Comparison of ENCODE assay signal across 8 cellular contexts in genomic region chr15:34366271-34367043, GRCh38. TPM values are rescaled to one million over a fixed set of nuclear protein-coding genes. Genes with fewer than 3 reads are reported as not detected.
A peak's percentile ranks its signal among the peaks of the same experiment; 100 is the strongest.
DNase-seq lines count a peak whose midpoint lies in the region; ATAC-seq, FAIRE-seq and TF ChIP-seq lines count a peak whose summit lies in the region.

No MANE protein-coding gene starts in this region.

- TF ChIP-seq CTCF in LNCaP clone FGC (IDR thresholded peaks at IDR 0.05; ENCODE audit: control insufficient read depth, extremely low read depth, insufficient read depth): no peak

- peak overlapping the region; percentile 85 for H3K4me3 ChIP-seq in LNCaP clone FGC (ENCODE audit: low read depth, low read length)

- no peak for TF ChIP-seq POLR2A in GM12891 (IDR thresholded peaks at IDR 0.05; ENCODE audit: low read depth, low read length)

- peak; percentile 86 for FAIRE-seq in GM12891 (lab: Jason Lieb, UNC)

- intact Hi-C loops in left ventricle myocardium superior (cut with micrococcal nuclease) (no loop called here), posterior cingulate gyrus (cut with DNase I) (loop anchor here (1.0 to 5.0 kb wide), 3 partner anchors 23 to 304 kb away; partner anchors contain the start of genes NOP10 and NUTM1)

- DNase-seq in GM12891 (ENCODE audit: insufficient read length, low spot score) (no peak), LNCaP clone FGC (ENCODE audit: low read depth) (no peak), amygdala (lab: John Stamatoyannopoulos, UW) (peak in 40 of 56 donors; percentile 6 to 63 (median 36)), left ventricle myocardium superior (peak; percentile 83), posterior cingulate gyrus (peak in 9 of 10 donors; percentile 23 to 92 (median 55))

- ATAC-seq in SK-N-SH treated with all-trans-retinoic acid at 6 μM for 48 hours (peak; percentile 63), left ventricle myocardium superior (peak; percentile 72), GM18861 (IDR thresholded peaks at IDR 0.05; ENCODE audit: unreplicated experiment) (no peak), GM19324 (IDR thresholded peaks at IDR 0.05; ENCODE audit: low FRiP score, unreplicated experiment) (no peak)

TF ChIP-seq in GM12891, 5 proteins besides CTCF, POLR2A, EP300 and RAD21:
- TF ChIP-seq SPI1 (IDR thresholded peaks at IDR 0.05; ENCODE audit: low read depth, low read length) (peak; percentile 24; the same call in 1 of the 2 replicates), TAF1 (IDR thresholded peaks at IDR 0.05; ENCODE audit: low read depth, low read length) (no peak), POU2F2 (IDR thresholded peaks at IDR 0.05; ENCODE audit: low read depth, low read length) (0 out of 2 replicates have a peak, but pooled peaks have one; percentile 11)

TF ChIP-seq in SK-N-SH treated with all-trans-retinoic acid at 6 μM for 48 hours, 23 proteins besides CTCF, POLR2A, EP300 and RAD21:
- TF ChIP-seq, protein P1, sequence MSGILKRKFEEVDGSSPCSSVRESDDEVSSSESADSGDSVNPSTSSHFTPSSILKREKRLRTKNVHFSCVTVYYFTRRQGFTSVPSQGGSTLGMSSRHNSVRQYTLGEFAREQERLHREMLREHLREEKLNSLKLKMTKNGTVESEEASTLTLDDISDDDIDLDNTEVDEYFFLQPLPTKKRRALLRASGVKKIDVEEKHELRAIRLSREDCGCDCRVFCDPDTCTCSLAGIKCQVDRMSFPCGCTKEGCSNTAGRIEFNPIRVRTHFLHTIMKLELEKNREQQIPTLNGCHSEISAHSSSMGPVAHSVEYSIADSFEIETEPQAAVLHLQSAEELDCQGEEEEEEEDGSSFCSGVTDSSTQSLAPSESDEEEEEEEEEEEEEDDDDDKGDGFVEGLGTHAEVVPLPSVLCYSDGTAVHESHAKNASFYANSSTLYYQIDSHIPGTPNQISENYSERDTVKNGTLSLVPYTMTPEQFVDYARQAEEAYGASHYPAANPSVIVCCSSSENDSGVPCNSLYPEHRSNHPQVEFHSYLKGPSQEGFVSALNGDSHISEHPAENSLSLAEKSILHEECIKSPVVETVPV (CRISPR knock-in tag; IDR thresholded peaks at IDR 0.05): no peak
- TF ChIP-seq BACH2 (CRISPR knock-in tag; IDR thresholded peaks at IDR 0.05; ENCODE audit: borderline replicate concordance): no peak
- no peak for TF ChIP-seq TOX (CRISPR knock-in tag; IDR thresholded peaks at IDR 0.05; ENCODE audit: borderline replicate concordance)
- TF ChIP-seq SNAI2 (CRISPR knock-in tag; IDR thresholded peaks at IDR 0.05): no peak
- TF ChIP-seq ESRRG (CRISPR knock-in tag; IDR thresholded peaks at IDR 0.05): no peak
- TF ChIP-seq ZFP3 (CRISPR knock-in tag; IDR thresholded peaks at IDR 0.05): no peak
- TF ChIP-seq ZNF8 (CRISPR knock-in tag; IDR thresholded peaks at IDR 0.05): no peak
- no peak for TF ChIP-seq ZC3H10 (CRISPR knock-in tag; IDR thresholded peaks at IDR 0.05)
- TF ChIP-seq OSR1 (CRISPR knock-in tag; IDR thresholded peaks at IDR 0.05): no peak
- no peak for TF ChIP-seq TCF4 (CRISPR knock-in tag; IDR thresholded peaks at IDR 0.05; ENCODE audit: borderline replicate concordance)
- no peak for TF ChIP-seq ISL1 (CRISPR knock-in tag; IDR thresholded peaks at IDR 0.05)
- TF ChIP-seq ARNTL (CRISPR knock-in tag; IDR thresholded peaks at IDR 0.05; ENCODE audit: borderline replicate concordance, low read depth): no peak
- no peak for TF ChIP-seq ZNF70 (CRISPR knock-in tag; IDR thresholded peaks at IDR 0.05)
- no peak for TF ChIP-seq ZNF565 (CRISPR knock-in tag; conservative IDR thresholded peaks at IDR 0.05; ENCODE audit: low read depth)
- no peak for TF ChIP-seq RARB (CRISPR knock-in tag; IDR thresholded peaks at IDR 0.05)
- TF ChIP-seq, protein P2, sequence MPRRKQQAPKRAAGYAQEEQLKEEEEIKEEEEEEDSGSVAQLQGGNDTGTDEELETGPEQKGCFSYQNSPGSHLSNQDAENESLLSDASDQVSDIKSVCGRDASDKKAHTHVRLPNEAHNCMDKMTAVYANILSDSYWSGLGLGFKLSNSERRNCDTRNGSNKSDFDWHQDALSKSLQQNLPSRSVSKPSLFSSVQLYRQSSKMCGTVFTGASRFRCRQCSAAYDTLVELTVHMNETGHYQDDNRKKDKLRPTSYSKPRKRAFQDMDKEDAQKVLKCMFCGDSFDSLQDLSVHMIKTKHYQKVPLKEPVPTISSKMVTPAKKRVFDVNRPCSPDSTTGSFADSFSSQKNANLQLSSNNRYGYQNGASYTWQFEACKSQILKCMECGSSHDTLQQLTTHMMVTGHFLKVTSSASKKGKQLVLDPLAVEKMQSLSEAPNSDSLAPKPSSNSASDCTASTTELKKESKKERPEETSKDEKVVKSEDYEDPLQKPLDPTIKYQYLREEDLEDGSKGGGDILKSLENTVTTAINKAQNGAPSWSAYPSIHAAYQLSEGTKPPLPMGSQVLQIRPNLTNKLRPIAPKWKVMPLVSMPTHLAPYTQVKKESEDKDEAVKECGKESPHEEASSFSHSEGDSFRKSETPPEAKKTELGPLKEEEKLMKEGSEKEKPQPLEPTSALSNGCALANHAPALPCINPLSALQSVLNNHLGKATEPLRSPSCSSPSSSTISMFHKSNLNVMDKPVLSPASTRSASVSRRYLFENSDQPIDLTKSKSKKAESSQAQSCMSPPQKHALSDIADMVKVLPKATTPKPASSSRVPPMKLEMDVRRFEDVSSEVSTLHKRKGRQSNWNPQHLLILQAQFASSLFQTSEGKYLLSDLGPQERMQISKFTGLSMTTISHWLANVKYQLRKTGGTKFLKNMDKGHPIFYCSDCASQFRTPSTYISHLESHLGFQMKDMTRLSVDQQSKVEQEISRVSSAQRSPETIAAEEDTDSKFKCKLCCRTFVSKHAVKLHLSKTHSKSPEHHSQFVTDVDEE (CRISPR knock-in tag; IDR thresholded peaks at IDR 0.05): no peak
- TF ChIP-seq, protein P3, sequence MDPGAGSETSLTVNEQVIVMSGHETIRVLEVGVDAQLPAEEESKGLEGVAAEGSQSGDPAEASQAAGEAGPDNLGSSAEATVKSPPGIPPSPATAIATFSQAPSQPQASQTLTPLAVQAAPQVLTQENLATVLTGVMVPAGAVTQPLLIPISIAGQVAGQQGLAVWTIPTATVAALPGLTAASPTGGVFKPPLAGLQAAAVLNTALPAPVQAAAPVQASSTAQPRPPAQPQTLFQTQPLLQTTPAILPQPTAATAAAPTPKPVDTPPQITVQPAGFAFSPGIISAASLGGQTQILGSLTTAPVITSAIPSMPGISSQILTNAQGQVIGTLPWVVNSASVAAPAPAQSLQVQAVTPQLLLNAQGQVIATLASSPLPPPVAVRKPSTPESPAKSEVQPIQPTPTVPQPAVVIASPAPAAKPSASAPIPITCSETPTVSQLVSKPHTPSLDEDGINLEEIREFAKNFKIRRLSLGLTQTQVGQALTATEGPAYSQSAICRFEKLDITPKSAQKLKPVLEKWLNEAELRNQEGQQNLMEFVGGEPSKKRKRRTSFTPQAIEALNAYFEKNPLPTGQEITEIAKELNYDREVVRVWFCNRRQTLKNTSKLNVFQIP (CRISPR knock-in tag; IDR thresholded peaks at IDR 0.05; ENCODE audit: borderline replicate concordance, low read depth): no peak
- no peak for TF ChIP-seq ZFP30 (CRISPR knock-in tag; IDR thresholded peaks at IDR 0.05)
- TF ChIP-seq, protein P4, sequence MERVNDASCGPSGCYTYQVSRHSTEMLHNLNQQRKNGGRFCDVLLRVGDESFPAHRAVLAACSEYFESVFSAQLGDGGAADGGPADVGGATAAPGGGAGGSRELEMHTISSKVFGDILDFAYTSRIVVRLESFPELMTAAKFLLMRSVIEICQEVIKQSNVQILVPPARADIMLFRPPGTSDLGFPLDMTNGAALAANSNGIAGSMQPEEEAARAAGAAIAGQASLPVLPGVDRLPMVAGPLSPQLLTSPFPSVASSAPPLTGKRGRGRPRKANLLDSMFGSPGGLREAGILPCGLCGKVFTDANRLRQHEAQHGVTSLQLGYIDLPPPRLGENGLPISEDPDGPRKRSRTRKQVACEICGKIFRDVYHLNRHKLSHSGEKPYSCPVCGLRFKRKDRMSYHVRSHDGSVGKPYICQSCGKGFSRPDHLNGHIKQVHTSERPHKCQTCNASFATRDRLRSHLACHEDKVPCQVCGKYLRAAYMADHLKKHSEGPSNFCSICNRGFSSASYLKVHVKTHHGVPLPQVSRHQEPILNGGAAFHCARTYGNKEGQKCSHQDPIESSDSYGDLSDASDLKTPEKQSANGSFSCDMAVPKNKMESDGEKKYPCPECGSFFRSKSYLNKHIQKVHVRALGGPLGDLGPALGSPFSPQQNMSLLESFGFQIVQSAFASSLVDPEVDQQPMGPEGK (CRISPR knock-in tag; IDR thresholded peaks at IDR 0.05; ENCODE audit: borderline replicate concordance): no peak

RNA-seq across cellular contexts. Expression of gene LPCAT4, which starts 0.5 kb away (rescaled TPM):
- polyA plus RNA-seq in GM12891 (2012; ENCODE audit: low read depth, missing spikeins): 21.9 TPM
- 103 TPM for total RNA-seq in left ventricle myocardium superior

RNA-seq across cellular contexts. Expression of gene NUTM1, which starts 23.3 kb away (rescaled TPM):
- 0.05 TPM for polyA plus RNA-seq in GM12891 (2012; ENCODE audit: low read depth, missing spikeins)
- total RNA-seq in left ventricle myocardium superior: not detected

RNA-seq across cellular contexts. Expression of gene NOP10, which starts 23.5 kb away (rescaled TPM):
- 309 TPM for polyA plus RNA-seq in GM12891 (2012; ENCODE audit: low read depth, missing spikeins)
- 146 TPM for total RNA-seq in left ventricle myocardium superior

RNA-seq across cellular contexts. Expression of gene SLC12A6, which starts 28.9 kb away (rescaled TPM):
- 17.6 TPM for polyA plus RNA-seq in GM12891 (2012; ENCODE audit: low read depth, missing spikeins)
- total RNA-seq in left ventricle myocardium superior: 31.0 TPM

Comparison
In these comparisons a context has a peak if more than half of its experiments do, and no peak if none do; other contexts are left out.
1. DNase-seq: peak in amygdala (40 of 56), left ventricle myocardium superior (single experiment) and posterior cingulate gyrus (9 of 10); none in GM12891 (single experiment) and LNCaP clone FGC (single experiment).
2. ATAC-seq: peak in SK-N-SH treated with all-trans-retinoic acid at 6 μM for 48 hours (single experiment) and left ventricle myocardium superior (single experiment); none in GM18861 (single experiment) and GM19324 (single experiment).